14 cellular contexts compared by ENCODE assay signal in the genomic region with DNA sequence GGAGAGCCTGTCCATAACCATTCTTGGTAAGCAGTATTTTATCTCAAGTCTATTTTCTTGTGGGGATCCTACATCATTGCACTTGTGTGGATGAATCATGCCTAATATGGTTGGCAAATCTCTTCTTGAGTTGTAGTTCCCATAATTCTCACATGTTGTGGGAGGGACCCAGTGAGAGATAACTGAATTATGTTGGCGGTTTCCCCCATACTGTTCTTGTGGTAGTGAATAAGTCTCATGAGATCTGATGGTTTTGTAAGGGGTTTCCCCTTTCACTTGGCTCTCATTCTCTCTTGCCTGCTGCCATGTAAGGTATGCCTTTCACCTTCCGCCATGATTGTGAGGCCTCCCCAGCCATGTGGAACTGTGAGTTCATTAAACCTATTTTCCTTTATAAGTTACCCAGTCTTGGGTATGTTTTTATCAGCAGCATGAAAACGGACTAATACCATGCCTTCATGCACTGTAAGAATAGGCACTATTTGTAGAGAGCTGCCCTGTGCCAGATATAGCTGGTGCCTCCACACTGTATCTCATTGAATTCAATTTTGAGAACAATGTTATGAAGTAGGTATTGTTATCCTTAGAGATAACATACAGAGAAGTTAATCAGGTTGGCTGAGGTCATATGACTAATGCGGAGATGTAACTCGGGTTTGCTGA.
DNase-seq lines count a peak whose midpoint lies in the region; ATAC-seq and TF ChIP-seq lines count a peak whose summit lies in the region.
"Had no signal": no experiment of that assay in that cellular context is flagged by ENCODE, and none has a peak within 500 bp of the region (broad histone marks: within the 10 kb centered on the region; RNA-seq: fewer than 3 reads in every experiment).

No MANE protein-coding gene starts in this region.

- peak; percentile 66 for ATAC-seq in GM18867 (IDR thresholded peaks at IDR 0.05; ENCODE audit: unreplicated experiment)
- peak; percentile 61 for ATAC-seq in HG03378 (IDR thresholded peaks at IDR 0.05; ENCODE audit: unreplicated experiment)
- ATAC-seq in psoas muscle = no peak
- ATAC-seq in HG03108 (IDR thresholded peaks at IDR 0.05; ENCODE audit: unreplicated experiment) = no peak
- ATAC-seq: Panc1 had no signal

- DNase-seq in A172 (ENCODE audit: low spot score) (peak; percentile 73), astrocyte of the spinal cord (ENCODE audit: low read depth, low spot score) (peak; percentile 17), transverse colon (no peak), NCI-H1105 treated with DMSO at 0.1 percent for 48 hours (lab: John Stamatoyannopoulos, UW) (no peak), psoas muscle (no peak)
- DNase-seq: activated CD8-positive, alpha-beta memory T cell treated with anti-CD3 and anti-CD28 coated beads for 24 hours; dorsolateral prefrontal cortex; mesendoderm; NCI-H1048; stomach had no signal

- H3K36me3 ChIP-seq in transverse colon = no peaks in the 10 kb centered on the region
- H3K36me3 ChIP-seq in psoas muscle (ENCODE audit: insufficient read depth in 1 of 2, low read depth in 1 of 2) = no peaks in the 10 kb centered on the region
- H3K36me3 ChIP-seq: stomach had no signal

- no peak overlapping the region for H3K27ac ChIP-seq in transverse colon
- no peak overlapping the region for H3K27ac ChIP-seq in psoas muscle
- H3K27ac ChIP-seq: stomach had no signal

- no peak for TF ChIP-seq EP300 in transverse colon (IDR thresholded peaks at IDR 0.05; ENCODE audit: low read depth)

- 83 to 100% methylated on average over 2 to 5 of the region's 5 CpGs for WGBS in transverse colon (ENCODE audit: low coverage in 1 of 2), 2 donors
- 94% methylated on average over 5 of the region's 5 CpGs for WGBS in psoas muscle, 3 donors

- TF ChIP-seq CTCF in astrocyte of the spinal cord (IDR thresholded peaks at IDR 0.05; ENCODE audit: low read depth, low read length) (no peak), transverse colon (IDR thresholded peaks at IDR 0.05) (no peak), psoas muscle (IDR thresholded peaks at IDR 0.05) (no peak)

- H3K27me3 ChIP-seq in transverse colon = no peaks in the 10 kb centered on the region
- no peaks in the 10 kb centered on the region for H3K27me3 ChIP-seq in psoas muscle (ENCODE audit: insufficient read depth in 3 of 3, low read length in 2 of 3)
- H3K27me3 ChIP-seq: dorsolateral prefrontal cortex, stomach had no signal

- no peak for TF ChIP-seq POLR2A in transverse colon (IDR thresholded peaks at IDR 0.05)

- H3K4me3 ChIP-seq in astrocyte of the spinal cord (ENCODE audit: low read depth, low read length) = no peak overlapping the region
- H3K4me3 ChIP-seq in transverse colon = no peak overlapping the region
- H3K4me3 ChIP-seq in psoas muscle = no peak overlapping the region
- H3K4me3 ChIP-seq: dorsolateral prefrontal cortex, stomach had no signal

- H3K4me1 ChIP-seq in transverse colon = no peaks in the 10 kb centered on the region
- peaks cover 28% of the 10 kb centered on the region for H3K4me1 ChIP-seq in psoas muscle

- in situ Hi-C loops in astrocyte of the spinal cord (cut with HindIII; ENCODE audit: low sequenced_read_pairs) = no loop called here
- in situ Hi-C loops in transverse colon (cut with MboI; ENCODE audit: low pct_ligation_motif_present in 1 of 4, low pct_unique_long_range_greater_than_20kb in 1 of 4, low sequenced_read_pairs in 3 of 4) = no loop called here

- no peaks in the 10 kb centered on the region for H3K9me3 ChIP-seq in transverse colon
- H3K9me3 ChIP-seq in psoas muscle = no peaks in the 10 kb centered on the region

- intact Hi-C loops in transverse colon (cut with DNase I; ENCODE audit: low total_unique reads) (no loop called here), psoas muscle (cut with DNase I) (no loop called here)

Comparison
In these comparisons a context has a peak if more than half of its experiments do, and no peak if none do; other contexts are left out.
1. DNase-seq: peak in A172 (single experiment) and astrocyte of the spinal cord (single experiment); none in transverse colon (single experiment), NCI-H1105 treated with DMSO at 0.1 percent for 48 hours (single experiment) and psoas muscle (0 of 2).
2. ATAC-seq: peak in GM18867 (single experiment) and HG03378 (single experiment); none in psoas muscle (0 of 4) and HG03108 (single experiment).